1 cellular context compared by ENCODE assay signal in the genomic region with DNA sequence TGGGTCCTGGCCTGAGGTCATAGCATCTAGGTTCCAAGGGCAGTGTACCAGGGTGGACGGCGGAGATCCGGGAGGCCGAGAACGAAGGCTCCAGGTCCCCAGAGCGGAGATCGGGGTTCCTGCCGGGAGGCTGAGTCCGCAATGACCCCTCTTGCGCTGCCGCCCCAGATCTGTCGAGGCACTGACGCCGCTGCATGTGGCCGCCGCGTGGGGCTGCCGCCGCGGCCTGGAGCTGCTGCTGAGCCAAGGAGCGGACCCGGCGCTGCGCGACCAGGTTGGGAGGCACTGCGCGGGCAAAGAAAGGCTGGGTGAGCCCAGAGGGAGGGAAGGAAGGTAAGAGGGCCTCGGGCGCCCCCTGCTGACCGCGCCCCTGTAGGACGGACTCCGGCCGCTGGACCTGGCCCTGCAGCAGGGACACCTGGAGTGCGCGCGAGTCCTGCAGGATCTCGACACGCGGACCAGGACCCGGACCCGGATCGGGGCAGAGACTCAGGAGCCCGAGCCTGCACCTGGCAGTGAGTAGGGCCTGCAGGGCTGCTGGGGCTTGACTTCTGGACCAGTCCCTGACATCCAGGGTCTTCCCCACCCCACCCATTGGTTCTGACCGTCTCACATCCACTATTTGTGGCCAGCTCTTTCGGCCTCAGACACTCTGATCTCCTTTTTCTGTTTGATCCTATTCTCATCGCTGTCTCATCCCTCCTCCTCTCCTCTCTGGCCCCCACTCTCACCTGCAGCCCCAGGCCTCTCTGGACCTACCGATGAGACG.
TF ChIP-seq lines count a peak whose summit lies in the region.

No MANE protein-coding gene starts in this region.

TF ChIP-seq in GM12878, 131 proteins besides CTCF, POLR2A, EP300 and RAD21 (continued from another document and continues in another):
- TF ChIP-seq, protein P1, sequence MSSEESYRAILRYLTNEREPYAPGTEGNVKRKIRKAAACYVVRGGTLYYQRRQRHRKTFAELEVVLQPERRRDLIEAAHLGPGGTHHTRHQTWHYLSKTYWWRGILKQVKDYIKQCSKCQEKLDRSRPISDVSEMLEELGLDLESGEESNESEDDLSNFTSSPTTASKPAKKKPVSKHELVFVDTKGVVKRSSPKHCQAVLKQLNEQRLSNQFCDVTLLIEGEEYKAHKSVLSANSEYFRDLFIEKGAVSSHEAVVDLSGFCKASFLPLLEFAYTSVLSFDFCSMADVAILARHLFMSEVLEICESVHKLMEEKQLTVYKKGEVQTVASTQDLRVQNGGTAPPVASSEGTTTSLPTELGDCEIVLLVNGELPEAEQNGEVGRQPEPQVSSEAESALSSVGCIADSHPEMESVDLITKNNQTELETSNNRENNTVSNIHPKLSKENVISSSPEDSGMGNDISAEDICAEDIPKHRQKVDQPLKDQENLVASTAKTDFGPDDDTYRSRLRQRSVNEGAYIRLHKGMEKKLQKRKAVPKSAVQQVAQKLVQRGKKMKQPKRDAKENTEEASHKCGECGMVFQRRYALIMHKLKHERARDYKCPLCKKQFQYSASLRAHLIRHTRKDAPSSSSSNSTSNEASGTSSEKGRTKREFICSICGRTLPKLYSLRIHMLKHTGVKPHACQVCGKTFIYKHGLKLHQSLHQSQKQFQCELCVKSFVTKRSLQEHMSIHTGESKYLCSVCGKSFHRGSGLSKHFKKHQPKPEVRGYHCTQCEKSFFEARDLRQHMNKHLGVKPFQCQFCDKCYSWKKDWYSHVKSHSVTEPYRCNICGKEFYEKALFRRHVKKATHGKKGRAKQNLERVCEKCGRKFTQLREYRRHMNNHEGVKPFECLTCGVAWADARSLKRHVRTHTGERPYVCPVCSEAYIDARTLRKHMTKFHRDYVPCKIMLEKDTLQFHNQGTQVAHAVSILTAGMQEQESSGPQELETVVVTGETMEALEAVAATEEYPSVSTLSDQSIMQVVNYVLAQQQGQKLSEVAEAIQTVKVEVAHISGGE (CRISPR knock-in tag; IDR thresholded peaks at IDR 0.05), result no peak
- no peak for TF ChIP-seq WRNIP1 (IDR thresholded peaks at IDR 0.05; ENCODE audit: borderline replicate concordance, low read depth, low read length)
- 0 out of 2 replicates have a peak, but pooled peaks have one; percentile 16 for TF ChIP-seq HDGF (IDR thresholded peaks at IDR 0.05)
- no peak for TF ChIP-seq HCFC1 (IDR thresholded peaks at IDR 0.05; ENCODE audit: low read length)
- peak; percentile 22 to 32; a peak in 3 of 4 replicates for TF ChIP-seq IKZF2 (IDR thresholded peaks at IDR 0.05)
- TF ChIP-seq ZNF384 (IDR thresholded peaks at IDR 0.05; ENCODE audit: borderline replicate concordance, low read depth, low read length), result no peak
- TF ChIP-seq, protein P2, sequence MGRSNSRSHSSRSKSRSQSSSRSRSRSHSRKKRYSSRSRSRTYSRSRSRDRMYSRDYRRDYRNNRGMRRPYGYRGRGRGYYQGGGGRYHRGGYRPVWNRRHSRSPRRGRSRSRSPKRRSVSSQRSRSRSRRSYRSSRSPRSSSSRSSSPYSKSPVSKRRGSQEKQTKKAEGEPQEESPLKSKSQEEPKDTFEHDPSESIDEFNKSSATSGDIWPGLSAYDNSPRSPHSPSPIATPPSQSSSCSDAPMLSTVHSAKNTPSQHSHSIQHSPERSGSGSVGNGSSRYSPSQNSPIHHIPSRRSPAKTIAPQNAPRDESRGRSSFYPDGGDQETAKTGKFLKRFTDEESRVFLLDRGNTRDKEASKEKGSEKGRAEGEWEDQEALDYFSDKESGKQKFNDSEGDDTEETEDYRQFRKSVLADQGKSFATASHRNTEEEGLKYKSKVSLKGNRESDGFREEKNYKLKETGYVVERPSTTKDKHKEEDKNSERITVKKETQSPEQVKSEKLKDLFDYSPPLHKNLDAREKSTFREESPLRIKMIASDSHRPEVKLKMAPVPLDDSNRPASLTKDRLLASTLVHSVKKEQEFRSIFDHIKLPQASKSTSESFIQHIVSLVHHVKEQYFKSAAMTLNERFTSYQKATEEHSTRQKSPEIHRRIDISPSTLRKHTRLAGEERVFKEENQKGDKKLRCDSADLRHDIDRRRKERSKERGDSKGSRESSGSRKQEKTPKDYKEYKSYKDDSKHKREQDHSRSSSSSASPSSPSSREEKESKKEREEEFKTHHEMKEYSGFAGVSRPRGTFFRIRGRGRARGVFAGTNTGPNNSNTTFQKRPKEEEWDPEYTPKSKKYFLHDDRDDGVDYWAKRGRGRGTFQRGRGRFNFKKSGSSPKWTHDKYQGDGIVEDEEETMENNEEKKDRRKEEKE (IDR thresholded peaks at IDR 0.05), result no peak
- peak; percentile 78 for TF ChIP-seq IKZF1 (conservative IDR thresholded peaks at IDR 0.05)
- TF ChIP-seq CHD4 (IDR thresholded peaks at IDR 0.05), result no peak
- TF ChIP-seq NR2C2 (IDR thresholded peaks at IDR 0.05; ENCODE audit: borderline replicate concordance, control insufficient read depth, insufficient read length, low read depth), result no peak
- TF ChIP-seq KDM1A (IDR thresholded peaks at IDR 0.05; ENCODE audit: borderline replicate concordance), result no peak
- TF ChIP-seq BRCA1 (IDR thresholded peaks at IDR 0.05; ENCODE audit: low read depth, low read length), result no peak
- no peak for TF ChIP-seq ETV6 (conservative IDR thresholded peaks at IDR 0.05 in 1 of 2, IDR thresholded peaks at IDR 0.05 in 1 of 2; ENCODE audit: borderline replicate concordance in 1 of 2, low read depth in 1 of 2)
- 0 out of 2 replicates have a peak, but pooled peaks have one; percentile 42 for TF ChIP-seq SIN3A (IDR thresholded peaks at IDR 0.05; ENCODE audit: low read depth, low read length)
- TF ChIP-seq ZNF24 (IDR thresholded peaks at IDR 0.05), result no peak
- TF ChIP-seq, protein P3, sequence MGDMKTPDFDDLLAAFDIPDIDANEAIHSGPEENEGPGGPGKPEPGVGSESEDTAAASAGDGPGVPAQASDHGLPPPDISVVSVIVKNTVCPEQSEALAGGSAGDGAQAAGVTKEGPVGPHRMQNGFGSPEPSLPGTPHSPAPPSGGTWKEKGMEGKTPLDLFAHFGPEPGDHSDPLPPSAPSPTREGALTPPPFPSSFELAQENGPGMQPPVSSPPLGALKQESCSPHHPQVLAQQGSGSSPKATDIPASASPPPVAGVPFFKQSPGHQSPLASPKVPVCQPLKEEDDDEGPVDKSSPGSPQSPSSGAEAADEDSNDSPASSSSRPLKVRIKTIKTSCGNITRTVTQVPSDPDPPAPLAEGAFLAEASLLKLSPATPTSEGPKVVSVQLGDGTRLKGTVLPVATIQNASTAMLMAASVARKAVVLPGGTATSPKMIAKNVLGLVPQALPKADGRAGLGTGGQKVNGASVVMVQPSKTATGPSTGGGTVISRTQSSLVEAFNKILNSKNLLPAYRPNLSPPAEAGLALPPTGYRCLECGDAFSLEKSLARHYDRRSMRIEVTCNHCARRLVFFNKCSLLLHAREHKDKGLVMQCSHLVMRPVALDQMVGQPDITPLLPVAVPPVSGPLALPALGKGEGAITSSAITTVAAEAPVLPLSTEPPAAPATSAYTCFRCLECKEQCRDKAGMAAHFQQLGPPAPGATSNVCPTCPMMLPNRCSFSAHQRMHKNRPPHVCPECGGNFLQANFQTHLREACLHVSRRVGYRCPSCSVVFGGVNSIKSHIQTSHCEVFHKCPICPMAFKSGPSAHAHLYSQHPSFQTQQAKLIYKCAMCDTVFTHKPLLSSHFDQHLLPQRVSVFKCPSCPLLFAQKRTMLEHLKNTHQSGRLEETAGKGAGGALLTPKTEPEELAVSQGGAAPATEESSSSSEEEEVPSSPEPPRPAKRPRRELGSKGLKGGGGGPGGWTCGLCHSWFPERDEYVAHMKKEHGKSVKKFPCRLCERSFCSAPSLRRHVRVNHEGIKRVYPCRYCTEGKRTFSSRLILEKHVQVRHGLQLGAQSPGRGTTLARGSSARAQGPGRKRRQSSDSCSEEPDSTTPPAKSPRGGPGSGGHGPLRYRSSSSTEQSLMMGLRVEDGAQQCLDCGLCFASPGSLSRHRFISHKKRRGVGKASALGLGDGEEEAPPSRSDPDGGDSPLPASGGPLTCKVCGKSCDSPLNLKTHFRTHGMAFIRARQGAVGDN (IDR thresholded peaks at IDR 0.05), result peak; percentile 89
- TF ChIP-seq, protein P4, sequence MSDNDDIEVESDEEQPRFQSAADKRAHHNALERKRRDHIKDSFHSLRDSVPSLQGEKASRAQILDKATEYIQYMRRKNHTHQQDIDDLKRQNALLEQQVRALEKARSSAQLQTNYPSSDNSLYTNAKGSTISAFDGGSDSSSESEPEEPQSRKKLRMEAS (IDR thresholded peaks at IDR 0.05; ENCODE audit: low read depth, low read length), result peak; percentile 63; the same call in 1 of the 2 replicates
- no peak for TF ChIP-seq NFIC (IDR thresholded peaks at IDR 0.05; ENCODE audit: low read depth, low read length)
- TF ChIP-seq MTA3 (IDR thresholded peaks at IDR 0.05; ENCODE audit: borderline replicate concordance, low read length), result no peak
- TF ChIP-seq SMC3 (IDR thresholded peaks at IDR 0.05; ENCODE audit: borderline replicate concordance, low read length), result peak; percentile 80
- peak; percentile 38 for TF ChIP-seq DPF2 (IDR thresholded peaks at IDR 0.05)
- TF ChIP-seq TARDBP (IDR thresholded peaks at IDR 0.05; ENCODE audit: borderline replicate concordance), result no peak
- TF ChIP-seq, protein P5, sequence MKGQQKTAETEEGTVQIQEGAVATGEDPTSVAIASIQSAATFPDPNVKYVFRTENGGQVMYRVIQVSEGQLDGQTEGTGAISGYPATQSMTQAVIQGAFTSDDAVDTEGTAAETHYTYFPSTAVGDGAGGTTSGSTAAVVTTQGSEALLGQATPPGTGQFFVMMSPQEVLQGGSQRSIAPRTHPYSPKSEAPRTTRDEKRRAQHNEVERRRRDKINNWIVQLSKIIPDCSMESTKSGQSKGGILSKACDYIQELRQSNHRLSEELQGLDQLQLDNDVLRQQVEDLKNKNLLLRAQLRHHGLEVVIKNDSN (IDR thresholded peaks at IDR 0.05; ENCODE audit: borderline replicate concordance, extremely low read length, insufficient read depth, low read depth, low read length), result no peak
- TF ChIP-seq, protein P6, sequence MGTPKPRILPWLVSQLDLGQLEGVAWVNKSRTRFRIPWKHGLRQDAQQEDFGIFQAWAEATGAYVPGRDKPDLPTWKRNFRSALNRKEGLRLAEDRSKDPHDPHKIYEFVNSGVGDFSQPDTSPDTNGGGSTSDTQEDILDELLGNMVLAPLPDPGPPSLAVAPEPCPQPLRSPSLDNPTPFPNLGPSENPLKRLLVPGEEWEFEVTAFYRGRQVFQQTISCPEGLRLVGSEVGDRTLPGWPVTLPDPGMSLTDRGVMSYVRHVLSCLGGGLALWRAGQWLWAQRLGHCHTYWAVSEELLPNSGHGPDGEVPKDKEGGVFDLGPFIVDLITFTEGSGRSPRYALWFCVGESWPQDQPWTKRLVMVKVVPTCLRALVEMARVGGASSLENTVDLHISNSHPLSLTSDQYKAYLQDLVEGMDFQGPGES (IDR thresholded peaks at IDR 0.05), result no peak
- no peak for TF ChIP-seq SUZ12 (IDR thresholded peaks at IDR 0.05; ENCODE audit: unreplicated experiment)
- TF ChIP-seq, protein P7, sequence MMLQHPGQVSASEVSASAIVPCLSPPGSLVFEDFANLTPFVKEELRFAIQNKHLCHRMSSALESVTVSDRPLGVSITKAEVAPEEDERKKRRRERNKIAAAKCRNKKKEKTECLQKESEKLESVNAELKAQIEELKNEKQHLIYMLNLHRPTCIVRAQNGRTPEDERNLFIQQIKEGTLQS (IDR thresholded peaks at IDR 0.05; ENCODE audit: borderline replicate concordance, extremely low read depth, low read depth, low read length), result no peak
- no peak for TF ChIP-seq YBX1 (IDR thresholded peaks at IDR 0.05)
- TF ChIP-seq, protein P8, sequence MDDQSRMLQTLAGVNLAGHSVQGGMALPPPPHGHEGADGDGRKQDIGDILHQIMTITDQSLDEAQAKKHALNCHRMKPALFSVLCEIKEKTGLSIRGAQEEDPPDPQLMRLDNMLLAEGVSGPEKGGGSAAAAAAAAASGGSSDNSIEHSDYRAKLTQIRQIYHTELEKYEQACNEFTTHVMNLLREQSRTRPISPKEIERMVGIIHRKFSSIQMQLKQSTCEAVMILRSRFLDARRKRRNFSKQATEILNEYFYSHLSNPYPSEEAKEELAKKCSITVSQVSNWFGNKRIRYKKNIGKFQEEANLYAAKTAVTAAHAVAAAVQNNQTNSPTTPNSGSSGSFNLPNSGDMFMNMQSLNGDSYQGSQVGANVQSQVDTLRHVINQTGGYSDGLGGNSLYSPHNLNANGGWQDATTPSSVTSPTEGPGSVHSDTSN (IDR thresholded peaks at IDR 0.05; ENCODE audit: insufficient replicate concordance, low read depth, low read length), result no peak
- no peak for TF ChIP-seq CBFB (IDR thresholded peaks at IDR 0.05; ENCODE audit: low read depth)
- TF ChIP-seq, protein P9, sequence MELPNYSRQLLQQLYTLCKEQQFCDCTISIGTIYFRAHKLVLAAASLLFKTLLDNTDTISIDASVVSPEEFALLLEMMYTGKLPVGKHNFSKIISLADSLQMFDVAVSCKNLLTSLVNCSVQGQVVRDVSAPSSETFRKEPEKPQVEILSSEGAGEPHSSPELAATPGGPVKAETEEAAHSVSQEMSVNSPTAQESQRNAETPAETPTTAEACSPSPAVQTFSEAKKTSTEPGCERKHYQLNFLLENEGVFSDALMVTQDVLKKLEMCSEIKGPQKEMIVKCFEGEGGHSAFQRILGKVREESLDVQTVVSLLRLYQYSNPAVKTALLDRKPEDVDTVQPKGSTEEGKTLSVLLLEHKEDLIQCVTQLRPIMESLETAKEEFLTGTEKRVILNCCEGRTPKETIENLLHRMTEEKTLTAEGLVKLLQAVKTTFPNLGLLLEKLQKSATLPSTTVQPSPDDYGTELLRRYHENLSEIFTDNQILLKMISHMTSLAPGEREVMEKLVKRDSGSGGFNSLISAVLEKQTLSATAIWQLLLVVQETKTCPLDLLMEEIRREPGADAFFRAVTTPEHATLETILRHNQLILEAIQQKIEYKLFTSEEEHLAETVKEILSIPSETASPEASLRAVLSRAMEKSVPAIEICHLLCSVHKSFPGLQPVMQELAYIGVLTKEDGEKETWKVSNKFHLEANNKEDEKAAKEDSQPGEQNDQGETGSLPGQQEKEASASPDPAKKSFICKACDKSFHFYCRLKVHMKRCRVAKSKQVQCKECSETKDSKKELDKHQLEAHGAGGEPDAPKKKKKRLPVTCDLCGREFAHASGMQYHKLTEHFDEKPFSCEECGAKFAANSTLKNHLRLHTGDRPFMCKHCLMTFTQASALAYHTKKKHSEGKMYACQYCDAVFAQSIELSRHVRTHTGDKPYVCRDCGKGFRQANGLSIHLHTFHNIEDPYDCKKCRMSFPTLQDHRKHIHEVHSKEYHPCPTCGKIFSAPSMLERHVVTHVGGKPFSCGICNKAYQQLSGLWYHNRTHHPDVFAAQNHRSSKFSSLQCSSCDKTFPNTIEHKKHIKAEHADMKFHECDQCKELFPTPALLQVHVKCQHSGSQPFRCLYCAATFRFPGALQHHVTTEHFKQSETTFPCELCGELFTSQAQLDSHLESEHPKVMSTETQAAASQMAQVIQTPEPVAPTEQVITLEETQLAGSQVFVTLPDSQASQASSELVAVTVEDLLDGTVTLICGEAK (IDR thresholded peaks at IDR 0.05; ENCODE audit: borderline replicate concordance), result no peak
- no peak for TF ChIP-seq TCF3 (IDR thresholded peaks at IDR 0.05; ENCODE audit: borderline replicate concordance, insufficient read depth, low read depth, low read length)
- TF ChIP-seq, protein P10, sequence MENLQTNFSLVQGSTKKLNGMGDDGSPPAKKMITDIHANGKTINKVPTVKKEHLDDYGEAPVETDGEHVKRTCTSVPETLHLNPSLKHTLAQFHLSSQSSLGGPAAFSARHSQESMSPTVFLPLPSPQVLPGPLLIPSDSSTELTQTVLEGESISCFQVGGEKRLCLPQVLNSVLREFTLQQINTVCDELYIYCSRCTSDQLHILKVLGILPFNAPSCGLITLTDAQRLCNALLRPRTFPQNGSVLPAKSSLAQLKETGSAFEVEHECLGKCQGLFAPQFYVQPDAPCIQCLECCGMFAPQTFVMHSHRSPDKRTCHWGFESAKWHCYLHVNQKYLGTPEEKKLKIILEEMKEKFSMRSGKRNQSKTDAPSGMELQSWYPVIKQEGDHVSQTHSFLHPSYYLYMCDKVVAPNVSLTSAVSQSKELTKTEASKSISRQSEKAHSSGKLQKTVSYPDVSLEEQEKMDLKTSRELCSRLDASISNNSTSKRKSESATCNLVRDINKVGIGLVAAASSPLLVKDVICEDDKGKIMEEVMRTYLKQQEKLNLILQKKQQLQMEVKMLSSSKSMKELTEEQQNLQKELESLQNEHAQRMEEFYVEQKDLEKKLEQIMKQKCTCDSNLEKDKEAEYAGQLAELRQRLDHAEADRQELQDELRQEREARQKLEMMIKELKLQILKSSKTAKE (IDR thresholded peaks at IDR 0.05; ENCODE audit: low read depth, poor library complexity, severe bottlenecking), result no peak
